8 cellular contexts compared by ENCODE assay signal in genomic region chr3:123642182-123642956, GRCh38. TPM values are rescaled to one million over a fixed set of nuclear protein-coding genes. Genes with fewer than 3 reads are reported as not detected.
A peak's percentile ranks its signal among the peaks of the same experiment; 100 is the strongest.
DNase-seq lines count a peak whose midpoint lies in the region; ATAC-seq and TF ChIP-seq lines count a peak whose summit lies in the region.

No MANE protein-coding gene starts in this region.

- no peaks in the 10 kb centered on the region for H3K36me3 Mint-ChIP-seq in activated T-helper 2 cell treated with anti-CD3 and anti-CD28 coated beads, Interferon-gamma antibody, Interleukin-2, Interleukin-4, amounts not matched to agents 10 μg/mL and 5 μg/mL and 100 μg/mL, durations not matched to agents 14 hours and 24 hours and 36 hours (ENCODE audit: low read depth)
- no peaks in the 10 kb centered on the region for H3K36me3 Mint-ChIP-seq in glutamatergic neuron (ENCODE audit: unreplicated experiment)

- H3K56ac ChIP-seq in IMR-90 (ENCODE audit: extremely low read depth, insufficient read depth, low read length) = peak overlapping the region; percentile 6; the same call in 1 of the 2 replicates

- H2AFZ ChIP-seq in IMR-90 (replicated peaks; ENCODE audit: low read length, poor library complexity) = peak overlapping the region; percentile 33

- H3K27ac ChIP-seq in IMR-90 (ENCODE audit: insufficient read depth, low read length) = no peak overlapping the region
- H3K27ac ChIP-seq in Peyer's patch = peak overlapping the region in 1 of 4 donors; percentile 72

- H3K4me3 ChIP-seq in IMR-90 (ENCODE audit: insufficient read depth, low read depth, low read length) (no peak overlapping the region), Peyer's patch (no peak overlapping the region)

- DNase-seq in G401 (ENCODE audit: low spot score) = peak; percentile 43
- DNase-seq in IMR-90 = peak; percentile 95
- DNase-seq in Peyer's patch = peak; percentile 55 to 87 (median 74)
- peak; percentile 49 for DNase-seq in activated T-helper 2 cell treated with anti-CD3 and anti-CD28 coated beads, Interferon-gamma antibody, Interleukin-2, Interleukin-4, amounts not matched to agents 10 μg/mL and 5 μg/mL and 100 μg/mL, durations not matched to agents 14 hours and 24 hours and 36 hours (ENCODE audit: low spot score)
- DNase-seq in glutamatergic neuron = peak; percentile 79
- peak in 8 of 10 donors; percentile 47 to 93 (median 60) for DNase-seq in posterior cingulate gyrus

- H3K9me3 Mint-ChIP-seq in activated T-helper 2 cell treated with anti-CD3 and anti-CD28 coated beads, Interferon-gamma antibody, Interleukin-2, Interleukin-4, amounts not matched to agents 10 μg/mL and 5 μg/mL and 100 μg/mL, durations not matched to agents 14 hours and 24 hours and 36 hours = no peaks in the 10 kb centered on the region
- H3K9me3 Mint-ChIP-seq in glutamatergic neuron (ENCODE audit: unreplicated experiment) = no peaks in the 10 kb centered on the region

- no peak overlapping the region for H4K5ac ChIP-seq in IMR-90 (ENCODE audit: low read depth, low read length)

- peak overlapping the region; percentile 56 for H3K4ac ChIP-seq in IMR-90 (ENCODE audit: low read depth, low read length)

- peaks cover 0 to 18% of the 10 kb centered on the region in 2 experiments; a peak in 3 of 4 replicates for H3K79me1 ChIP-seq in IMR-90 (ENCODE audit: low read depth in 1 of 2, low read length in 2 of 2)

- CTCF ChIA-PET in IMR-90 (lab: Yijun Ruan, JAX) = interaction anchor here (0.6 to 1.9 kb wide), 13 partner anchors 8 to 82 kb away, joined by 3 to 13 read pairs (median 4); no protein-coding TSS in a partner anchor

- H2BK120ac ChIP-seq in IMR-90 (ENCODE audit: low read depth, low read length) = peak overlapping the region; percentile 45

- no peak overlapping the region for H3K18ac ChIP-seq in IMR-90 (ENCODE audit: low read depth, low read length)

- no peaks in the 10 kb centered on the region for H3K27me3 ChIP-seq in IMR-90 (ENCODE audit: control insufficient read depth, insufficient read depth, low read length)
- no peaks in the 10 kb centered on the region for H3K27me3 ChIP-seq in Peyer's patch

- in situ Hi-C loops in G401 (cut with HindIII; ENCODE audit: low sequenced_read_pairs) = no loop called here
- in situ Hi-C loops in IMR-90 (cut with MboI; ENCODE audit: low sequenced_read_pairs) = loop anchor here (5.0 kb wide), 1 partner anchor 75 kb away; no protein-coding TSS in a partner anchor

- TF ChIP-seq POLR2A in IMR-90 (IDR thresholded peaks at IDR 0.05; ENCODE audit: low read depth, low read length) (no peak), Peyer's patch (IDR thresholded peaks at IDR 0.05) (no peak)

- no peaks in the 10 kb centered on the region for H3K27me3 Mint-ChIP-seq in activated T-helper 2 cell treated with anti-CD3 and anti-CD28 coated beads, Interferon-gamma antibody, Interleukin-2, Interleukin-4, amounts not matched to agents 10 μg/mL and 5 μg/mL and 100 μg/mL, durations not matched to agents 14 hours and 24 hours and 36 hours (ENCODE audit: low read depth)
- peaks cover 1% of the 10 kb centered on the region for H3K27me3 Mint-ChIP-seq in glutamatergic neuron (ENCODE audit: unreplicated experiment)

- H3K4me1 ChIP-seq in IMR-90 (ENCODE audit: control insufficient read depth, insufficient read depth, low read length) (peaks cover 3% of the 10 kb centered on the region), Peyer's patch (no peaks in the 10 kb centered on the region)

- no peak overlapping the region for H3K27ac Mint-ChIP-seq in activated T-helper 2 cell treated with anti-CD3 and anti-CD28 coated beads, Interferon-gamma antibody, Interleukin-2, Interleukin-4, amounts not matched to agents 10 μg/mL and 5 μg/mL and 100 μg/mL, durations not matched to agents 14 hours and 24 hours and 36 hours
- H3K27ac Mint-ChIP-seq in glutamatergic neuron (ENCODE audit: unreplicated experiment) = no peak overlapping the region

- H3K9me3 ChIP-seq in IMR-90 (ENCODE audit: control insufficient read depth, insufficient read depth, low read length) (no peaks in the 10 kb centered on the region), Peyer's patch (no peaks in the 10 kb centered on the region)

- H3K36me3 ChIP-seq in IMR-90 (ENCODE audit: control insufficient read depth, insufficient read depth, low read length) (peaks cover 76% of the 10 kb centered on the region), Peyer's patch (peaks cover 0 to 42% (median 0%) of the 10 kb centered on the region in 3 donors)

- peak overlapping the region; percentile 53; the same call in 1 of the 2 replicates for H2AK5ac ChIP-seq in IMR-90 (ENCODE audit: low read depth, low read length)

- H3K9ac ChIP-seq in IMR-90 (ENCODE audit: low read depth, low read length) = no peak overlapping the region

- H3K9me1 ChIP-seq in IMR-90 (ENCODE audit: insufficient read depth, low read length) = peaks cover 5% of the 10 kb centered on the region; the same call in 1 of the 2 replicates

- peak overlapping the region; percentile 2 for H3K14ac ChIP-seq in IMR-90 (replicated peaks; ENCODE audit: low read depth, low read length)

- peak; percentile 71 for ATAC-seq in GM21717 (IDR thresholded peaks at IDR 0.05; ENCODE audit: unreplicated experiment)
- peak; percentile 91 for ATAC-seq in IMR-90 (ENCODE audit: low read depth)
- ATAC-seq in HG02763 (IDR thresholded peaks at IDR 0.05; ENCODE audit: unreplicated experiment) = no peak

- H3K23ac ChIP-seq in IMR-90 (ENCODE audit: low read depth, low read length) = peak overlapping the region; percentile 21; the same call in 1 of the 2 replicates

- peak; percentile 96 for TF ChIP-seq CTCF in IMR-90 (conservative IDR thresholded peaks at IDR 0.05; ENCODE audit: low read depth, low read length)
- TF ChIP-seq CTCF in Peyer's patch (IDR thresholded peaks at IDR 0.05) = peak in 5 of 6 experiments; percentile 20 to 84 (median 75)
- peak; percentile 90 for TF ChIP-seq CTCF in glutamatergic neuron (IDR thresholded peaks at IDR 0.05; ENCODE audit: partially characterized antibody, unreplicated experiment)

- peak overlapping the region; percentile 68 for H2AK9ac ChIP-seq in IMR-90 (replicated peaks; ENCODE audit: low read depth, low read length, poor library complexity)

- no peak overlapping the region for H3K4me2 ChIP-seq in IMR-90 (ENCODE audit: low read depth, low read length)

- no peak overlapping the region for H3K4me3 Mint-ChIP-seq in activated T-helper 2 cell treated with anti-CD3 and anti-CD28 coated beads, Interferon-gamma antibody, Interleukin-2, Interleukin-4, amounts not matched to agents 10 μg/mL and 5 μg/mL and 100 μg/mL, durations not matched to agents 14 hours and 24 hours and 36 hours (ENCODE audit: low read depth)
- H3K4me3 Mint-ChIP-seq in glutamatergic neuron (ENCODE audit: unreplicated experiment) = no peak overlapping the region

- 0% methylated on average over 1 of the region's 3 CpGs; no CpG with 5 or more reads in 1 of the 2 experiments for WGBS in IMR-90 (ENCODE audit: extremely low coverage in 2 of 2, insufficient read length in 1 of 2), 2 experiments

- TF ChIP-seq RAD21 in IMR-90 (IDR thresholded peaks at IDR 0.05; ENCODE audit: low read length) = peak; percentile 79

- POLR2A ChIA-PET in IMR-90 (lab: Charles Lee; ENCODE audit: unreplicated experiment) = interaction anchor here (0.9 kb wide), 1 partner anchor 8 kb away, joined by 3 read pairs; no protein-coding TSS in a partner anchor

- dilution Hi-C loops in IMR-90 (cut with HindIII; ENCODE audit: low sequenced_read_pairs, unreplicated experiment) = no loop called here

- no peak overlapping the region for H4K91ac ChIP-seq in IMR-90 (ENCODE audit: insufficient read depth, low read depth, low read length)

- peak overlapping the region; percentile 3; the same call in 1 of the 3 replicates for H2BK15ac ChIP-seq in IMR-90 (ENCODE audit: low read depth, low read length)

- BruUV-seq in IMR-90 (replicated peaks; lab: Mats Ljungman, UMichigan) = no TSS peak

- H2BK20ac ChIP-seq in IMR-90 (ENCODE audit: low read depth, low read length) = no peak overlapping the region

- peak overlapping the region in 1 of 2 experiments; percentile 73; a peak in 2 of 4 replicates for H4K8ac ChIP-seq in IMR-90 (ENCODE audit: low read depth in 2 of 2, low read length in 2 of 2)

- intact Hi-C loops in IMR-90 (cut with micrococcal nuclease) (loop anchor here (1.0 kb wide), 1 partner anchor 60 kb away; no protein-coding TSS in a partner anchor), posterior cingulate gyrus (cut with DNase I) (no loop called here)
- intact Hi-C loops in activated T-helper 2 cell treated with anti-CD3 and anti-CD28 coated beads, Interferon-gamma antibody, Interleukin-2, Interleukin-4, amounts not matched to agents 10 μg/mL and 5 μg/mL and 100 μg/mL, durations not matched to agents 14 hours and 24 hours and 36 hours (cut with micrococcal nuclease) = loop anchor here (1.0 kb wide), 1 partner anchor 81 kb away; no protein-coding TSS in a partner anchor

- H2BK5ac ChIP-seq in IMR-90 (ENCODE audit: low read depth, low read length, poor library complexity, severe bottlenecking) = no peak overlapping the region

- peaks cover 3% of the 10 kb centered on the region for H3K4me1 Mint-ChIP-seq in activated T-helper 2 cell treated with anti-CD3 and anti-CD28 coated beads, Interferon-gamma antibody, Interleukin-2, Interleukin-4, amounts not matched to agents 10 μg/mL and 5 μg/mL and 100 μg/mL, durations not matched to agents 14 hours and 24 hours and 36 hours (ENCODE audit: low read depth)
- H3K4me1 Mint-ChIP-seq in glutamatergic neuron (ENCODE audit: low read depth, unreplicated experiment) = peaks cover under 1% of the 10 kb centered on the region

- H4K20me1 ChIP-seq in IMR-90 (ENCODE audit: insufficient read depth, low read length) = 0 out of 2 replicates have a peak, but pooled peaks cover 6% of the 10 kb centered on the region

TF ChIP-seq in IMR-90, 13 proteins besides CTCF, POLR2A, EP300 and RAD21 (continues in another document):
- TF ChIP-seq MAZ (IDR thresholded peaks at IDR 0.05; ENCODE audit: borderline replicate concordance, low read depth, low read length) (peak; percentile 30; the same call in 1 of the 2 replicates), MXI1 (IDR thresholded peaks at IDR 0.05; ENCODE audit: borderline replicate concordance, low read depth, low read length) (peak; percentile 56; the same call in 1 of the 2 replicates), SMC3 (IDR thresholded peaks at IDR 0.05; ENCODE audit: low read depth, low read length) (peak; percentile 56), CHD1 (IDR thresholded peaks at IDR 0.05; ENCODE audit: low read depth, low read length) (no peak)

RNA-seq across cellular contexts. Expression of gene HACD2, which starts 57.5 kb away (rescaled TPM):
- 13.8 and 18.9 TPM in 2 replicates for total RNA-seq in G401 (2014; rRNA removed; shearing (Covaris generic))
- total RNA-seq in IMR-90 (2012; rRNA removed) (22.6 and 35.8 TPM in 2 replicates), Peyer's patch (10 to 100 TPM; 19.8 to 53.6 (median 27.6) TPM), glutamatergic neuron (ENCODE audit: unreplicated experiment) (6.9 TPM)
- 18.6 and 21.5 TPM in 2 replicates for polyA plus RNA-seq in IMR-90 (2012; rRNA removed)
- 4.9 TPM in 2 replicates for polyA plus RNA-seq in IMR-90 (2012; cell fraction: cytosol; rRNA removed)
- 3.4 and 15.4 TPM in 2 replicates for polyA plus RNA-seq in IMR-90 (2012; cell fraction: nucleus; rRNA removed; ENCODE audit: low replicate concordance)
- total RNA-seq in activated T-helper 2 cell treated with anti-CD3 and anti-CD28 coated beads, Interferon-gamma antibody, Interleukin-2, Interleukin-4, amounts not matched to agents 10 μg/mL and 5 μg/mL and 100 μg/mL, durations not matched to agents 14 hours and 24 hours and 36 hours = 29.5 and 32.5 TPM in 2 replicates

Comparison
In these comparisons a context has a peak if more than half of its experiments do, and no peak if none do; other contexts are left out.
1. DNase-seq: peak in every context shown above with its lines; median percentile 95 in IMR-90; 79 in glutamatergic neuron; 74 in Peyer's patch; 60 in posterior cingulate gyrus; 49 in activated T-helper 2 cell treated with anti-CD3 and anti-CD28 coated beads, Interferon-gamma antibody, Interleukin-2, Interleukin-4, amounts not matched to agents 10 μg/mL and 5 μg/mL and 100 μg/mL, durations not matched to agents 14 hours and 24 hours and 36 hours; 43 in G401.